1 cellular context compared by ENCODE assay signal in genomic region chr3:180070925-180071324, GRCh38.
TF ChIP-seq lines count a peak whose summit lies in the region.

No MANE protein-coding gene starts in this region.

TF ChIP-seq in WTC11, 78 proteins besides CTCF, POLR2A, EP300 and RAD21 (continued from another document):
- no peak for TF ChIP-seq ZNF512 (CRISPR knock-in tag; IDR thresholded peaks at IDR 0.05; ENCODE audit: borderline replicate concordance)
